In the genomic region with DNA sequence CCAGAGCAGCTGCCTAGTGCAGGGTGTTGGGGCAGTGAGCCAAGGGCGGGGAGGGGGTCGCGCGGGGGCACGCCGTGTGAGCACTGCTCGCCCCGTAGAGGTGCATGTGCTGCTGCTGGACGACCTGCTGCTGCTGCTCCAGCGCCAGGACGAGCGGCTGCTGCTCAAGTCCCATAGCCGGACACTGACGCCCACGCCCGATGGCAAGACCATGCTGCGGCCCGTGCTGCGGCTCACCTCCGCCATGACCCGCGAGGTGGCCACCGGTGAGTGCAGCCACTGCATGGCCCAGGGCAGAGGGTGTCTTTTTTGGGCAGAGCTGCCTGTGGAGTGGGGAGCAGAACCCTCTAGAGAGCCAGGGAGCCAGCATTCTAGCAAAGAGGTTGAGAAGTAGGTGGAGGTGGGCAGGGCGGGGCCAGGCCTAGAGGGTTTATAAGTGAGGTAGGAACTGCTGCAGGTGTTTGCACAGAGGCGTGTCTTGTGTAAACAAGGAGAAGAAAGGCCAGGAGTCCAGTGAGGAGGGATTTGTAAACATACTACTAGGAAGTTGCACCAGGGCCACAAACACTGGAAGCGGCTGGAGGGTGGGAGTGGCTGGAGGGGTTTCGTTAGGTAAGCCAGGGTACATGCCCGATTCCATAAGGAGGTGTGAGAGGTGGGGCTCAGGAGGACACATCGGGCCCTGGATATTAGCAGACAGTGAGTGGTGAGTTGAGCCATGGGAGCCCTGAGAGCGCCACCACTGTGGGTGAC, we compare ENCODE assay signal across 12 cellular contexts. TPM values are rescaled to one million over a fixed set of nuclear protein-coding genes. Genes with fewer than 3 reads are reported as not detected.
DNase-seq lines count a peak whose midpoint lies in the region; ATAC-seq, FAIRE-seq and TF ChIP-seq lines count a peak whose summit lies in the region.
"Had no signal": no experiment of that assay in that cellular context is flagged by ENCODE, and none has a peak within 500 bp of the region (broad histone marks: within the 10 kb centered on the region; RNA-seq: fewer than 3 reads in every experiment).

No MANE protein-coding gene starts in this region.

- CTCF ChIA-PET in HEK293 (lab: Yijun Ruan, JAX) = interaction anchor here (0.6 kb wide), 1 partner anchor 45 kb away, joined by 4 read pairs; no protein-coding TSS in a partner anchor

- H3K4me1 ChIP-seq in HEK293 (ENCODE audit: control insufficient read depth, insufficient read depth, low read length) = no peaks in the 10 kb centered on the region
- H3K4me1 ChIP-seq in astrocyte (ENCODE audit: insufficient read depth, low read length) = no peaks in the 10 kb centered on the region

- H3K36me3 Mint-ChIP-seq in astrocyte (ENCODE audit: low read depth, unreplicated experiment) (peaks cover 22% of the 10 kb centered on the region), nephron progenitor cell (ENCODE audit: low read depth) (peaks cover 41% of the 10 kb centered on the region)

- H3K27me3 ChIP-seq in astrocyte (ENCODE audit: insufficient read depth, low read length) = no peaks in the 10 kb centered on the region

- H3K4me3 ChIP-seq in HEK293 (ENCODE audit: low read depth, low read length) (no peak overlapping the region), astrocyte (ENCODE audit: insufficient read depth, low read depth, low read length) (no peak overlapping the region)

- FAIRE-seq in astrocyte (lab: Jason Lieb, UNC) = no peak
- FAIRE-seq: GM18507 had no signal

- no peaks in the 10 kb centered on the region for H3K9me3 Mint-ChIP-seq in astrocyte (ENCODE audit: unreplicated experiment)
- no peaks in the 10 kb centered on the region for H3K9me3 Mint-ChIP-seq in nephron progenitor cell

- no peak overlapping the region for H3K4me3 Mint-ChIP-seq in astrocyte (ENCODE audit: unreplicated experiment)
- no peak overlapping the region for H3K4me3 Mint-ChIP-seq in nephron progenitor cell

- H3K27ac Mint-ChIP-seq in astrocyte (ENCODE audit: unreplicated experiment) (peak overlapping the region; percentile 26), nephron progenitor cell (peak overlapping the region; percentile 86)

- no peaks in the 10 kb centered on the region for H3K9me3 ChIP-seq in HEK293 (ENCODE audit: control insufficient read depth, insufficient read depth, low read depth, low read length)
- no peaks in the 10 kb centered on the region for H3K9me3 ChIP-seq in astrocyte (ENCODE audit: insufficient read depth, low read depth, low read length)

- no peak overlapping the region for H2AFZ ChIP-seq in astrocyte (ENCODE audit: low read depth, low read length)

- peak; percentile 93 for DNase-seq in NCI-H2107 treated with DMSO at 0.1 percent for 48 hours (lab: John Stamatoyannopoulos, UW; ENCODE audit: unreplicated experiment)
- DNase-seq in astrocyte (ENCODE audit: low read depth) = no peak
- DNase-seq in nephron progenitor cell = no peak
- DNase-seq: DND-41; effector CD8-positive, alpha-beta T cell; Kasumi-1 had no signal

- H3K27me3 Mint-ChIP-seq in astrocyte (ENCODE audit: low read depth, unreplicated experiment) (no peaks in the 10 kb centered on the region), nephron progenitor cell (ENCODE audit: low read depth, poor library complexity) (no peaks in the 10 kb centered on the region)

- H3K4me2 ChIP-seq in astrocyte (ENCODE audit: low read length) = no peak overlapping the region

- H3K36me3 ChIP-seq in HEK293 (ENCODE audit: control insufficient read depth in 2 of 2, insufficient read depth in 1 of 2, low read length in 2 of 2) = peaks cover 41 to 60% of the 10 kb centered on the region in 2 experiments
- peaks cover 26% of the 10 kb centered on the region for H3K36me3 ChIP-seq in astrocyte (ENCODE audit: insufficient read depth, low read length)

- ATAC-seq in HG02610 (IDR thresholded peaks at IDR 0.05; ENCODE audit: unreplicated experiment) (no peak), HG03460 (IDR thresholded peaks at IDR 0.05; ENCODE audit: unreplicated experiment) (no peak), HG02571 (IDR thresholded peaks at IDR 0.05; ENCODE audit: unreplicated experiment) (no peak), HG03045 (IDR thresholded peaks at IDR 0.05; ENCODE audit: unreplicated experiment) (no peak)

- H3K4me1 Mint-ChIP-seq in astrocyte (ENCODE audit: low read depth, unreplicated experiment) = no peaks in the 10 kb centered on the region
- H3K4me1 Mint-ChIP-seq in nephron progenitor cell = peaks cover 33% of the 10 kb centered on the region

- H3K79me2 ChIP-seq in astrocyte (ENCODE audit: insufficient read depth, low read length) = no peaks in the 10 kb centered on the region

- peaks cover 34% of the 10 kb centered on the region for H4K20me1 ChIP-seq in astrocyte (ENCODE audit: insufficient read depth, low read length)

- H3K27ac ChIP-seq in HEK293 (ENCODE audit: extremely low read depth, low read depth, low read length) = 0 out of 2 replicates have a peak overlapping the region, but pooled peaks have one; percentile 2
- no peak overlapping the region for H3K27ac ChIP-seq in astrocyte (ENCODE audit: low read depth, low read length)

- POLR2A ChIA-PET in HEK293 (lab: Yijun Ruan, JAX) = interaction anchor here (0.5 to 1.3 kb wide), 2 partner anchors 15 to 18 kb away, joined by 4 read pairs; no protein-coding TSS in a partner anchor

- no peak overlapping the region for H3K9ac ChIP-seq in astrocyte (ENCODE audit: low read length)

- no peak for TF ChIP-seq CTCF in HEK293 (tag by site-specific recombination; IDR thresholded peaks at IDR 0.05)
- no peak for TF ChIP-seq CTCF in astrocyte (IDR thresholded peaks at IDR 0.05; ENCODE audit: insufficient read depth, low read depth, low read length)
- no peak for TF ChIP-seq CTCF in nephron progenitor cell (IDR thresholded peaks at IDR 0.05)

TF ChIP-seq in HEK293, 187 proteins besides CTCF, POLR2A, EP300 and RAD21 (continues in another document):
- TF ChIP-seq ZSCAN16 (tag by site-specific recombination; IDR thresholded peaks at IDR 0.05) (no peak), ZIC2 (tag by site-specific recombination; IDR thresholded peaks at IDR 0.05) (no peak), ZNF146 (tag by site-specific recombination; IDR thresholded peaks at IDR 0.05) (no peak), ZNF544 (tag by site-specific recombination; IDR thresholded peaks at IDR 0.05) (no peak), ZNF530 (tag by site-specific recombination; IDR thresholded peaks at IDR 0.05; ENCODE audit: low read depth) (no peak), ZNF785 (tag by site-specific recombination; IDR thresholded peaks at IDR 0.05) (no peak), EGR2 (tag by site-specific recombination; IDR thresholded peaks at IDR 0.05; ENCODE audit: low read depth) (peak; percentile 19; the same call in 1 of the 2 replicates), ZNF791 (tag by site-specific recombination; IDR thresholded peaks at IDR 0.05) (no peak), SP2 (tag by site-specific recombination; IDR thresholded peaks at IDR 0.05) (no peak), KLF1 (tag by site-specific recombination; IDR thresholded peaks at IDR 0.05) (peak; percentile 97), ZNF362 (tag by site-specific recombination; IDR thresholded peaks at IDR 0.05) (no peak), ZNF843 (tag by site-specific recombination; IDR thresholded peaks at IDR 0.05) (no peak), ZFHX2 (tag by site-specific recombination; conservative IDR thresholded peaks at IDR 0.05) (0 out of 2 replicates have a peak, but pooled peaks have one; percentile 8), ZBTB7A (tag by site-specific recombination; IDR thresholded peaks at IDR 0.05; ENCODE audit: low read depth) (no peak), ZNF350 (tag by site-specific recombination; IDR thresholded peaks at IDR 0.05) (no peak), ZNF148 (tag by site-specific recombination; IDR thresholded peaks at IDR 0.05; ENCODE audit: borderline replicate concordance) (no peak), PRDM1 (tag by site-specific recombination; IDR thresholded peaks at IDR 0.05) (no peak)
- TF ChIP-seq, protein P1, sequence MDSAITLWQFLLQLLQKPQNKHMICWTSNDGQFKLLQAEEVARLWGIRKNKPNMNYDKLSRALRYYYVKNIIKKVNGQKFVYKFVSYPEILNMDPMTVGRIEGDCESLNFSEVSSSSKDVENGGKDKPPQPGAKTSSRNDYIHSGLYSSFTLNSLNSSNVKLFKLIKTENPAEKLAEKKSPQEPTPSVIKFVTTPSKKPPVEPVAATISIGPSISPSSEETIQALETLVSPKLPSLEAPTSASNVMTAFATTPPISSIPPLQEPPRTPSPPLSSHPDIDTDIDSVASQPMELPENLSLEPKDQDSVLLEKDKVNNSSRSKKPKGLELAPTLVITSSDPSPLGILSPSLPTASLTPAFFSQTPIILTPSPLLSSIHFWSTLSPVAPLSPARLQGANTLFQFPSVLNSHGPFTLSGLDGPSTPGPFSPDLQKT (IDR thresholded peaks at IDR 0.05; ENCODE audit: borderline replicate concordance, low read depth, low read length) = no peak

RNA-seq across cellular contexts. Expression of gene ARHGEF1, which starts 21.3 kb away (rescaled TPM):
- total RNA-seq in astrocyte = 69.8 and 73.1 TPM in 2 replicates

RNA-seq across cellular contexts. Expression of gene ERFL, which starts 24.0 kb away (rescaled TPM):
- 0.36 and 0.41 TPM in 2 replicates for total RNA-seq in astrocyte

RNA-seq across cellular contexts. Expression of gene CD79A, which starts 27.2 kb away (rescaled TPM):
- total RNA-seq in astrocyte = 0.30 and 0.41 TPM in 2 replicates

RNA-seq across cellular contexts. Expression of gene RPS19, which starts 44.2 kb away (rescaled TPM):
- 2,868 and 3,078 TPM in 2 replicates for total RNA-seq in astrocyte

RNA-seq across cellular contexts. Expression of gene RABAC1, which starts 54.8 kb away (rescaled TPM):
- total RNA-seq in astrocyte = 257 and 278 TPM in 2 replicates
